8 cellular contexts compared by ENCODE assay signal in genomic region chr13:52569904-52570602, GRCh38.
DNase-seq lines count a peak whose midpoint lies in the region; ATAC-seq, FAIRE-seq and TF ChIP-seq lines count a peak whose summit lies in the region.
"Not testable (repeated sequence)": the region's sequence is repeated elsewhere in the genome, so short reads cannot be mapped to it uniquely, and the experiment has no call there.

No MANE protein-coding gene starts in this region.

- DNase-seq in A549 (ENCODE audit: low read depth in 1 of 2, low spot score in 1 of 2), result peak in 1 of 2 experiments; percentile 10
- DNase-seq in GM18507 (ENCODE audit: extremely low spot score, insufficient read length, low read depth); RWPE2 (ENCODE audit: low spot score); astrocyte (ENCODE audit: low read depth): not testable (repeated sequence)
- DNase-seq in NAMALWA (ENCODE audit: low spot score), result peak; percentile 65
- peak; percentile 39 for DNase-seq in Right ventricle myocardium inferior (ENCODE audit: missing footprints)
- DNase-seq in ovary, result peak in 4 of 5 donors; percentile 24 to 68 (median 38)

- H3K36me3 Mint-ChIP-seq in astrocyte (ENCODE audit: low read depth, unreplicated experiment), result not testable (repeated sequence)

- H3K9me3 Mint-ChIP-seq in astrocyte (ENCODE audit: unreplicated experiment), result not testable (repeated sequence)

- not testable (repeated sequence) for H3K27ac ChIP-seq in A549; RWPE2 (ENCODE audit: poor library complexity, severe bottlenecking); astrocyte (ENCODE audit: low read depth, low read length); ovary

- not testable (repeated sequence) for TF ChIP-seq RAD21 in A549 (conservative IDR thresholded peaks at IDR 0.05 in 1 of 2, IDR thresholded peaks at IDR 0.05 in 1 of 2)

- WGBS in A549 (ENCODE audit: missing lambda C conversion rate), result 0% methylated on average over 3 of the region's 9 CpGs
- WGBS in ovary, 3 donors, result 1 to 8% (median 3%) methylated on average over 3 to 5 of the region's 9 CpGs

- H3K27me3 ChIP-seq in RWPE2 (ENCODE audit: insufficient read depth, poor library complexity, severe bottlenecking); astrocyte (ENCODE audit: insufficient read depth, low read length); ovary: not testable (repeated sequence)

- peak overlapping the region; percentile 66 for H3K4me3 Mint-ChIP-seq in astrocyte (ENCODE audit: unreplicated experiment)

- ATAC-seq in A549, result peak; percentile 94
- peak; percentile 69 for ATAC-seq in HG02759 (IDR thresholded peaks at IDR 0.05; ENCODE audit: unreplicated experiment)
- ATAC-seq in RWPE2 (ENCODE audit: low read depth), result peak; percentile 99
- ATAC-seq in Right ventricle myocardium inferior, result peak; percentile 89

- CTCF ChIA-PET in A549 (lab: Yijun Ruan, JAX), result interaction anchor here (0.7 kb wide), 1 partner anchor 398 kb away, joined by 3 read pairs; no protein-coding TSS in a partner anchor

- not testable (repeated sequence) for H3K4me3 ChIP-seq in A549; RWPE2 (ENCODE audit: severe bottlenecking); astrocyte (ENCODE audit: insufficient read depth, low read depth, low read length); ovary

- intact Hi-C loops in Right ventricle myocardium inferior (cut with DNase I); ovary (cut with DNase I): not testable (repeated sequence)

- H3K4me1 ChIP-seq in A549; RWPE2 (ENCODE audit: insufficient read depth, poor library complexity, severe bottlenecking); astrocyte (ENCODE audit: insufficient read depth, low read length); ovary (ENCODE audit: insufficient read depth): not testable (repeated sequence)

- not testable (repeated sequence) for H2AFZ ChIP-seq in astrocyte (ENCODE audit: low read depth, low read length)

- POLR2A ChIA-PET in A549 (lab: Yijun Ruan, JAX), result interaction anchor here (0.7 kb wide), 1 partner anchor 47 kb away, joined by 4 read pairs; no protein-coding TSS in a partner anchor

- H3K4me1 Mint-ChIP-seq in astrocyte (ENCODE audit: low read depth, unreplicated experiment), result not testable (repeated sequence)

- TF ChIP-seq CTCF in A549 (IDR thresholded peaks at IDR 0.05); astrocyte (IDR thresholded peaks at IDR 0.05; ENCODE audit: insufficient read depth, low read depth, low read length); ovary (IDR thresholded peaks at IDR 0.05): not testable (repeated sequence)
- TF ChIP-seq CTCF in RWPE2 (IDR thresholded peaks at IDR 0.05; ENCODE audit: poor library complexity, severe bottlenecking), result peak; percentile 51

- not testable (repeated sequence) for H3K79me2 ChIP-seq in astrocyte (ENCODE audit: insufficient read depth, low read length)

- TF ChIP-seq EP300 in A549 (IDR thresholded peaks at IDR 0.05); ovary (IDR thresholded peaks at IDR 0.05): not testable (repeated sequence)

- TF ChIP-seq POLR2A in A549 (IDR thresholded peaks at IDR 0.05; ENCODE audit: low read length); ovary (IDR thresholded peaks at IDR 0.05): not testable (repeated sequence)

- H3K4me2 ChIP-seq in A549; astrocyte (ENCODE audit: low read length): not testable (repeated sequence)

- not testable (repeated sequence) for H3K9me3 ChIP-seq in A549; RWPE2 (ENCODE audit: severe bottlenecking); astrocyte (ENCODE audit: insufficient read depth, low read depth, low read length); ovary

- H3K36me3 ChIP-seq in RWPE2 (ENCODE audit: low read depth); astrocyte (ENCODE audit: insufficient read depth, low read length); ovary: not testable (repeated sequence)

- not testable (repeated sequence) for FAIRE-seq in A549 (lab: Jason Lieb, UNC); astrocyte (lab: Jason Lieb, UNC)
- FAIRE-seq in GM18507 (lab: Jason Lieb, UNC), result peak; percentile 89

- H3K27ac Mint-ChIP-seq in astrocyte (ENCODE audit: unreplicated experiment), result not testable (repeated sequence)

- H4K20me1 ChIP-seq in astrocyte (ENCODE audit: insufficient read depth, low read length), result not testable (repeated sequence)

- H3K9ac ChIP-seq in astrocyte (ENCODE audit: low read length), result not testable (repeated sequence)

- H3K27me3 Mint-ChIP-seq in astrocyte (ENCODE audit: low read depth, unreplicated experiment), result not testable (repeated sequence)
